13 cellular contexts compared by ENCODE assay signal in genomic region chr14:75499084-75499875, GRCh38. TPM values are rescaled to one million over a fixed set of nuclear protein-coding genes. Genes with fewer than 3 reads are reported as not detected.
DNase-seq lines count a peak whose midpoint lies in the region; ATAC-seq, FAIRE-seq and TF ChIP-seq lines count a peak whose summit lies in the region.
"Had no signal": no experiment of that assay in that cellular context is flagged by ENCODE, and none has a peak within 500 bp of the region (broad histone marks: within the 10 kb centered on the region; RNA-seq: fewer than 3 reads in every experiment).

No MANE protein-coding gene starts in this region.

- ATAC-seq in GM18520 (IDR thresholded peaks at IDR 0.05; ENCODE audit: unreplicated experiment) (peak; percentile 48), GM21360 (IDR thresholded peaks at IDR 0.05; ENCODE audit: unreplicated experiment) (peak; percentile 53), HG03139 (IDR thresholded peaks at IDR 0.05; ENCODE audit: unreplicated experiment) (peak; percentile 51)
- ATAC-seq: right cardiac atrium had no signal

- no peak overlapping the region for H3K27ac ChIP-seq in esophagus muscularis mucosa (replicated peaks in 1 of 4)

- no peak overlapping the region for H3K4me3 ChIP-seq in esophagus muscularis mucosa

- DNase-seq in esophagus muscularis mucosa (ENCODE audit: extremely low spot score) = peak; percentile 45
- DNase-seq in activated effector memory CD4-positive, alpha-beta T cell treated with anti-CD3 and anti-CD28 coated beads, Interleukin-2, amount 50 U/mL, for 16 hours = no peak
- DNase-seq in NCI-H187 (lab: John Stamatoyannopoulos, UW) = no peak
- no peak for DNase-seq in activated CD8-positive, alpha-beta memory T cell treated with anti-CD3 and anti-CD28 coated beads for 24 hours
- DNase-seq in RCC 7860 (ENCODE audit: low spot score) = no peak
- DNase-seq: mammary epithelial cell, NCI-H2081 treated with DMSO at 0.1 percent for 48 hours, right cardiac atrium, SIG-M5 had no signal

- intact Hi-C loops in esophagus muscularis mucosa (cut with DNase I) = no loop called here

- WGBS in esophagus muscularis mucosa = 90% methylated on average over 16 of the region's 16 CpGs

- H3K36me3 ChIP-seq in esophagus muscularis mucosa = no peaks in the 10 kb centered on the region

- H3K9me3 ChIP-seq in esophagus muscularis mucosa = no peaks in the 10 kb centered on the region

- no peak for FAIRE-seq in RCC 7860 (lab: Jason Lieb, UNC)
- FAIRE-seq: D721Med had no signal

- no peak for TF ChIP-seq POLR2A in esophagus muscularis mucosa (IDR thresholded peaks at IDR 0.05; ENCODE audit: low read depth)

- no peaks in the 10 kb centered on the region for H3K27me3 ChIP-seq in esophagus muscularis mucosa

- no peak for TF ChIP-seq EP300 in esophagus muscularis mucosa (IDR thresholded peaks at IDR 0.05)

- TF ChIP-seq CTCF in esophagus muscularis mucosa (IDR thresholded peaks at IDR 0.05) = no peak

- no peaks in the 10 kb centered on the region for H3K4me1 ChIP-seq in esophagus muscularis mucosa

RNA-seq across cellular contexts. Expression of gene BATF, which starts 23.0 kb away (rescaled TPM):
- total RNA-seq in esophagus muscularis mucosa = 10 to 100 TPM in 1 of 4 donors, 1 to 10 TPM in 3; 1.7 to 37.3 (median 4.4) TPM
- total RNA-seq: mammary epithelial cell had no signal
